ENCODE assay signal across 1 cellular context in the genomic region with DNA sequence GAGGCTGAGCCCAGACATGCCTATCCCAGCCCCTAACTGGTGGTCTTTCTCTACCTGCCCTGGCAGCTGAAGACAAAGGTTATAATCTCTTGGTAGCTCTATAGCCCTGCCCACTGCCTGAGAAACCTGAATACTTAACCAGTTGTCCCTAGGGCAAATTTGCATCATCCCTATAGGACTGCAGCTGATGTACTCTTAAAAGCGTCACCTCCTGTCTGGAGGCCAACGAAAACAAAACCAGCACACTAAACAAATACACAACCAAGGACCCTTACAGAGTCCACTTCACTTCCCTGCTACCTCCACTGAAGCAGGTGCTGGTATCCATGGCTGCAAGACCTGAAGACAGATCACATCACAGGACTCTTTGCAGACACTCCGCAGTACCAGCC.
TF ChIP-seq lines count a peak whose summit lies in the region.

No MANE protein-coding gene starts in this region.

TF ChIP-seq in GM23338, 12 proteins besides CTCF, POLR2A, EP300 and RAD21:
- TF ChIP-seq, protein P1, sequence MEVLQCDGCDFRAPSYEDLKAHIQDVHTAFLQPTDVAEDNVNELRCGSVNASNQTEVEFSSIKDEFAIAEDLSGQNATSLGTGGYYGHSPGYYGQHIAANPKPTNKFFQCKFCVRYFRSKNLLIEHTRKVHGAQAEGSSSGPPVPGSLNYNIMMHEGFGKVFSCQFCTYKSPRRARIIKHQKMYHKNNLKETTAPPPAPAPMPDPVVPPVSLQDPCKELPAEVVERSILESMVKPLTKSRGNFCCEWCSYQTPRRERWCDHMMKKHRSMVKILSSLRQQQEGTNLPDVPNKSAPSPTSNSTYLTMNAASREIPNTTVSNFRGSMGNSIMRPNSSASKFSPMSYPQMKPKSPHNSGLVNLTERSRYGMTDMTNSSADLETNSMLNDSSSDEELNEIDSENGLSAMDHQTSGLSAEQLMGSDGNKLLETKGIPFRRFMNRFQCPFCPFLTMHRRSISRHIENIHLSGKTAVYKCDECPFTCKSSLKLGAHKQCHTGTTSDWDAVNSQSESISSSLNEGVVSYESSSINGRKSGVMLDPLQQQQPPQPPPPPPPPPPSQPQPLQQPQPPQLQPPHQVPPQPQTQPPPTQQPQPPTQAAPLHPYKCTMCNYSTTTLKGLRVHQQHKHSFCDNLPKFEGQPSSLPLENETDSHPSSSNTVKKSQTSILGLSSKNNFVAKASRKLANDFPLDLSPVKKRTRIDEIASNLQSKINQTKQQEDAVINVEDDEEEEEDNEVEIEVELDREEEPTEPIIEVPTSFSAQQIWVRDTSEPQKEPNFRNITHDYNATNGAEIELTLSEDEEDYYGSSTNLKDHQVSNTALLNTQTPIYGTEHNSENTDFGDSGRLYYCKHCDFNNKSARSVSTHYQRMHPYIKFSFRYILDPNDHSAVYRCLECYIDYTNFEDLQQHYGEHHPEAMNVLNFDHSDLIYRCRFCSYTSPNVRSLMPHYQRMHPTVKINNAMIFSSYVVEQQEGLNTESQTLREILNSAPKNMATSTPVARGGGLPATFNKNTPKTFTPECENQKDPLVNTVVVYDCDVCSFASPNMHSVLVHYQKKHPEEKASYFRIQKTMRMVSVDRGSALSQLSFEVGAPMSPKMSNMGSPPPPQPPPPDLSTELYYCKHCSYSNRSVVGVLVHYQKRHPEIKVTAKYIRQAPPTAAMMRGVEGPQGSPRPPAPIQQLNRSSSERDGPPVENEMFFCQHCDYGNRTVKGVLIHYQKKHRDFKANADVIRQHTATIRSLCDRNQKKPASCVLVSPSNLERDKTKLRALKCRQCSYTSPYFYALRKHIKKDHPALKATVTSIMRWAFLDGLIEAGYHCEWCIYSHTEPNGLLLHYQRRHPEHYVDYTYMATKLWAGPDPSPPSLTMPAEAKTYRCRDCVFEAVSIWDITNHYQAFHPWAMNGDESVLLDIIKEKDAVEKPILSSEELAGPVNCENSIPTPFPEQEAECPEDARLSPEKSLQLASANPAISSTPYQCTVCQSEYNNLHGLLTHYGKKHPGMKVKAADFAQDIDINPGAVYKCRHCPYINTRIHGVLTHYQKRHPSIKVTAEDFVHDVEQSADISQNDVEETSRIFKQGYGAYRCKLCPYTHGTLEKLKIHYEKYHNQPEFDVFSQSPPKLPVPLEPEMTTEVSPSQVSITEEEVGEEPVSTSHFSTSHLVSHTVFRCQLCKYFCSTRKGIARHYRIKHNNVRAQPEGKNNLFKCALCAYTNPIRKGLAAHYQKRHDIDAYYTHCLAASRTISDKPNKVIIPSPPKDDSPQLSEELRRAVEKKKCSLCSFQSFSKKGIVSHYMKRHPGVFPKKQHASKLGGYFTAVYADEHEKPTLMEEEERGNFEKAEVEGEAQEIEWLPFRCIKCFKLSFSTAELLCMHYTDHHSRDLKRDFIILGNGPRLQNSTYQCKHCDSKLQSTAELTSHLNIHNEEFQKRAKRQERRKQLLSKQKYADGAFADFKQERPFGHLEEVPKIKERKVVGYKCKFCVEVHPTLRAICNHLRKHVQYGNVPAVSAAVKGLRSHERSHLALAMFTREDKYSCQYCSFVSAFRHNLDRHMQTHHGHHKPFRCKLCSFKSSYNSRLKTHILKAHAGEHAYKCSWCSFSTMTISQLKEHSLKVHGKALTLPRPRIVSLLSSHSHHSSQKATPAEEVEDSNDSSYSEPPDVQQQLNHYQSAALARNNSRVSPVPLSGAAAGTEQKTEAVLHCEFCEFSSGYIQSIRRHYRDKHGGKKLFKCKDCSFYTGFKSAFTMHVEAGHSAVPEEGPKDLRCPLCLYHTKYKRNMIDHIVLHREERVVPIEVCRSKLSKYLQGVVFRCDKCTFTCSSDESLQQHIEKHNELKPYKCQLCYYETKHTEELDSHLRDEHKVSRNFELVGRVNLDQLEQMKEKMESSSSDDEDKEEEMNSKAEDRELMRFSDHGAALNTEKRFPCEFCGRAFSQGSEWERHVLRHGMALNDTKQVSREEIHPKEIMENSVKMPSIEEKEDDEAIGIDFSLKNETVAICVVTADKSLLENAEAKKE (CRISPR knock-in tag; IDR thresholded peaks at IDR 0.05): no peak
- TF ChIP-seq JUNB (IDR thresholded peaks at IDR 0.05; ENCODE audit: unreplicated experiment): no peak
- TF ChIP-seq NANOG (IDR thresholded peaks at IDR 0.05; ENCODE audit: borderline replicate concordance): no peak
- no peak for TF ChIP-seq EZH2 (IDR thresholded peaks at IDR 0.05; ENCODE audit: low read depth, unreplicated experiment)
- TF ChIP-seq STAT1 (IDR thresholded peaks at IDR 0.05; ENCODE audit: unreplicated experiment): no peak
